ENCODE assay signal across 13 cellular contexts in the genomic region with DNA sequence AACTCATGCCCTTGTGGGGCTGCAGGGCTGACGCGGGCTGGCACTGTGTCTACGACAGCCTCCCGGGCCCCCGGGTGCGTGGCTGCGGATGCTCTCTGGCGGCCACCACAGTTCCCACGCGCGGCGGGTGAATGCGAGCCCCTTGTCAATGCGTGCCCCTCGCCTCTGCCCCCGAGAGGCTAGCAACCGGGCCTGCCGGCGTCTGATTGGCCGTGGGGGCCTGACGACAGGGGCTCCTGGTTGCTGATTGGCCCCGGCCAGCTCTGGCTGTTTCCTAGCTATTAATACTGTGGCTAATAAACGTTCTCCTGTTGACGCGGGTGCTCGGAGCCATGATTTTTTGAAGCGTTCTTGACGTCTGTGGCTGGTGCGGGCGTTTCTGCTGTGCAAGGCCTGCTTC. TPM values are rescaled to one million over a fixed set of nuclear protein-coding genes. Genes with fewer than 3 reads are reported as not detected.
DNase-seq lines count a peak whose midpoint lies in the region; ATAC-seq and TF ChIP-seq lines count a peak whose summit lies in the region.
"Had no signal": no experiment of that assay in that cellular context is flagged by ENCODE, and none has a peak within 500 bp of the region (broad histone marks: within the 10 kb centered on the region; RNA-seq: fewer than 3 reads in every experiment).

No MANE protein-coding gene starts in this region.

- peak; percentile 88 for DNase-seq in G401 (ENCODE audit: low spot score)
- DNase-seq in astrocyte of the spinal cord (ENCODE audit: low read depth, low spot score) = peak; percentile 68
- peak; percentile 73 for DNase-seq in left ventricle myocardium superior
- peak; percentile 8 for DNase-seq in pons (ENCODE audit: low spot score)
- DNase-seq in UCSD-AML1 (lab: John Stamatoyannopoulos, UW; ENCODE audit: unreplicated experiment) = no peak
- DNase-seq in midbrain (lab: John Stamatoyannopoulos, UW) = no peak
- DNase-seq: activated T-cell treated with anti-CD3 and anti-CD28 coated beads, Interleukin-2, amount 50 U/mL, for 1 hour; CD4-positive, CD25-positive, alpha-beta regulatory T cell; effector CD4-positive, alpha-beta T cell had no signal

- ATAC-seq in left ventricle myocardium superior (peak; percentile 83), GM18909 (IDR thresholded peaks at IDR 0.05; ENCODE audit: poor library complexity, unreplicated experiment) (no peak), HG02870 (IDR thresholded peaks at IDR 0.05; ENCODE audit: unreplicated experiment) (no peak)
- ATAC-seq: left colon had no signal

- in situ Hi-C loops in G401 (cut with HindIII; ENCODE audit: low sequenced_read_pairs) (no loop called here), astrocyte of the spinal cord (cut with HindIII; ENCODE audit: low sequenced_read_pairs) (no loop called here)

- no peak overlapping the region for H3K4me3 ChIP-seq in astrocyte of the spinal cord (ENCODE audit: low read depth, low read length)

- TF ChIP-seq CTCF in astrocyte of the spinal cord (IDR thresholded peaks at IDR 0.05; ENCODE audit: low read depth, low read length) = no peak

- intact Hi-C loops in left ventricle myocardium superior (cut with micrococcal nuclease) = no loop called here

RNA-seq across cellular contexts. Expression of gene MEG3, which starts 1.8 kb away (rescaled TPM):
- 3.4 TPM in 1 of 2 replicates, not detected in the other for total RNA-seq in G401 (2014; rRNA removed; shearing (Covaris generic))
- 20.6 TPM for total RNA-seq in left ventricle myocardium superior
- total RNA-seq: MCF 10A had no signal

Comparison
In these comparisons a context has a peak if more than half of its experiments do, and no peak if none do; other contexts are left out.
1. DNase-seq: peak in G401 (single experiment), astrocyte of the spinal cord (single experiment), left ventricle myocardium superior (single experiment) and pons (single experiment); none in UCSD-AML1 (single experiment) and midbrain (single experiment).